11 cellular contexts compared by ENCODE assay signal in genomic region chr12:51389302-51389999, GRCh38. TPM values are rescaled to one million over a fixed set of nuclear protein-coding genes. Genes with fewer than 3 reads are reported as not detected.
DNase-seq lines count a peak whose midpoint lies in the region; ATAC-seq and TF ChIP-seq lines count a peak whose summit lies in the region.
"Had no signal": no experiment of that assay in that cellular context is flagged by ENCODE, and none has a peak within 500 bp of the region (broad histone marks: within the 10 kb centered on the region; RNA-seq: fewer than 3 reads in every experiment).

No MANE protein-coding gene starts in this region.

- peak overlapping the region in 1 of 2 experiments; percentile 36; a peak in 2 of 4 replicates for H3K4me3 ChIP-seq in DND-41 (ENCODE audit: low read depth in 1 of 2, low read length in 2 of 2)
- no peak overlapping the region for H3K4me3 ChIP-seq in Jurkat, Clone E6-1 (ENCODE audit: low read length)
- peak overlapping the region in 1 of 2 experiments; percentile 3 for H3K4me3 ChIP-seq in mesenchymal stem cell (ENCODE audit: insufficient read depth in 1 of 2, low read depth in 1 of 2, low read length in 2 of 2)
- no peak overlapping the region for H3K4me3 ChIP-seq in tibial nerve
- H3K4me3 ChIP-seq: adrenal gland had no signal

- no peaks in the 10 kb centered on the region for H3K27me3 Mint-ChIP-seq in activated T-helper 17 cell treated with anti-CD3 and anti-CD28 coated beads, Interleukin-2, amount 50 U/mL, for 72 hours

- H4K8ac ChIP-seq in mesenchymal stem cell (ENCODE audit: low read length), result peak overlapping the region; percentile 19

- H3K27ac ChIP-seq in DND-41 (ENCODE audit: low read length), result peak overlapping the region; percentile 68
- no peak overlapping the region for H3K27ac ChIP-seq in mesenchymal stem cell (ENCODE audit: low read length, poor library complexity, severe bottlenecking)
- H3K27ac ChIP-seq in tibial nerve, result no peak overlapping the region

- peak overlapping the region in 1 of 2 experiments; percentile 37 for H2BK12ac ChIP-seq in mesenchymal stem cell (ENCODE audit: low read length in 2 of 2)

- H3K4me3 Mint-ChIP-seq in activated T-helper 17 cell treated with anti-CD3 and anti-CD28 coated beads, Interleukin-2, amount 50 U/mL, for 72 hours, result no peak overlapping the region

- H3K36me3 Mint-ChIP-seq in activated T-helper 17 cell treated with anti-CD3 and anti-CD28 coated beads, Interleukin-2, amount 50 U/mL, for 72 hours (ENCODE audit: low read depth), result no peaks in the 10 kb centered on the region

- H2BK15ac ChIP-seq in mesenchymal stem cell (ENCODE audit: low read depth, poor library complexity, severe bottlenecking), result no peak overlapping the region

- H4K91ac ChIP-seq in mesenchymal stem cell (ENCODE audit: low read length), result peak overlapping the region; percentile 50

- H3K4me1 ChIP-seq in DND-41 (ENCODE audit: insufficient read depth, low read length) (peaks cover 95% of the 10 kb centered on the region), mesenchymal stem cell (ENCODE audit: control insufficient read depth, insufficient read depth, low read depth, low read length) (peaks cover 26% of the 10 kb centered on the region), tibial nerve (peaks cover 0 to 11% (median 10%) of the 10 kb centered on the region in 4 donors)

- H3K36me3 ChIP-seq in DND-41 (ENCODE audit: insufficient read depth, low read length), result 0 out of 2 replicates have a peak, but pooled peaks cover 3% of the 10 kb centered on the region
- no peaks in the 10 kb centered on the region for H3K36me3 ChIP-seq in mesenchymal stem cell (ENCODE audit: control insufficient read depth in 1 of 2, insufficient read depth in 2 of 2, low read depth in 1 of 2, low read length in 2 of 2)
- no peaks in the 10 kb centered on the region for H3K36me3 ChIP-seq in tibial nerve
- H3K36me3 ChIP-seq: adrenal gland had no signal

- H3K27ac Mint-ChIP-seq in activated T-helper 17 cell treated with anti-CD3 and anti-CD28 coated beads, Interleukin-2, amount 50 U/mL, for 72 hours, result peak overlapping the region; percentile 39

- DNase-seq in DND-41 (peak; percentile 39), mesenchymal stem cell (peak; percentile 64), NCI-H1436 treated with DMSO at 0.1 percent for 48 hours (lab: John Stamatoyannopoulos, UW) (no peak), tibial nerve (ENCODE audit: low spot score in 2 of 2) (no peak), NK-92 (lab: John Stamatoyannopoulos, UW; ENCODE audit: unreplicated experiment) (no peak)
- DNase-seq in Jurkat, Clone E6-1 (ENCODE audit: low read depth, low spot score), result peak; percentile 57
- DNase-seq: adrenal gland, NCI-H82 had no signal

- no peaks in the 10 kb centered on the region for H3K9me3 Mint-ChIP-seq in activated T-helper 17 cell treated with anti-CD3 and anti-CD28 coated beads, Interleukin-2, amount 50 U/mL, for 72 hours

- H3K9ac ChIP-seq in DND-41 (ENCODE audit: low read depth, low read length) (peak overlapping the region; percentile 17), mesenchymal stem cell (ENCODE audit: low read length) (no peak overlapping the region)

- ATAC-seq in DND-41 (ENCODE audit: insufficient read depth, low read depth), result no peak
- ATAC-seq in activated T-helper 17 cell treated with anti-CD3 and anti-CD28 coated beads, Interleukin-2, amount 50 U/mL, for 72 hours (replicated peaks), result peak; percentile 65
- ATAC-seq in GM21723 (IDR thresholded peaks at IDR 0.05; ENCODE audit: unreplicated experiment), result no peak

- peak overlapping the region; percentile 57 for H3K4me2 ChIP-seq in DND-41 (ENCODE audit: insufficient read depth, low read length)
- H3K4me2 ChIP-seq in mesenchymal stem cell (ENCODE audit: low read length, poor library complexity, severe bottlenecking), result no peak overlapping the region

- H3K14ac ChIP-seq in mesenchymal stem cell (ENCODE audit: low read length in 2 of 2), result peak overlapping the region in 1 of 2 experiments; percentile 53

- peaks cover 48% of the 10 kb centered on the region for H3K79me2 ChIP-seq in DND-41 (ENCODE audit: insufficient read depth, low read length)

- H2AK5ac ChIP-seq in mesenchymal stem cell (ENCODE audit: low read length, severe bottlenecking), result no peak overlapping the region

- TF ChIP-seq CTCF in DND-41 (IDR thresholded peaks at IDR 0.05; ENCODE audit: borderline replicate concordance, extremely low read depth, low read length, poor library complexity, severe bottlenecking) (no peak), tibial nerve (IDR thresholded peaks at IDR 0.05) (no peak)

- no peaks in the 10 kb centered on the region for H4K20me1 ChIP-seq in DND-41 (ENCODE audit: insufficient read depth, low read length)

- H3K23ac ChIP-seq in mesenchymal stem cell (ENCODE audit: low read length in 2 of 2), result peak overlapping the region in 1 of 2 experiments; percentile 41

- H2AFZ ChIP-seq in DND-41 (ENCODE audit: low read depth, low read length) (no peak overlapping the region), mesenchymal stem cell (ENCODE audit: low read depth, low read length) (no peak overlapping the region)

- H3K27me3 ChIP-seq in DND-41 (ENCODE audit: insufficient read depth, low read length, poor library complexity), result no peaks in the 10 kb centered on the region
- H3K27me3 ChIP-seq in mesenchymal stem cell (ENCODE audit: control insufficient read depth in 1 of 2, insufficient read depth in 1 of 2, low read length in 2 of 2), result peaks cover 0 to 12% of the 10 kb centered on the region in 2 experiments
- peaks cover 0 to 40% of the 10 kb centered on the region in 2 donors for H3K27me3 ChIP-seq in tibial nerve
- H3K27me3 ChIP-seq: adrenal gland had no signal

- peak overlapping the region in 1 of 2 experiments; percentile 1 for H3K18ac ChIP-seq in mesenchymal stem cell (ENCODE audit: low read depth in 1 of 2, low read length in 2 of 2)

- no peak for TF ChIP-seq EP300 in tibial nerve (IDR thresholded peaks at IDR 0.05)

- H3K9me3 ChIP-seq in DND-41 (ENCODE audit: insufficient read depth, low read length, severe bottlenecking) (no peaks in the 10 kb centered on the region), mesenchymal stem cell (ENCODE audit: control insufficient read depth, low read length) (no peaks in the 10 kb centered on the region), tibial nerve (no peaks in the 10 kb centered on the region)
- H3K9me3 ChIP-seq: adrenal gland had no signal

- H2BK5ac ChIP-seq in mesenchymal stem cell (ENCODE audit: low read depth, low read length, poor library complexity, severe bottlenecking), result no peak overlapping the region

- peaks cover 36% of the 10 kb centered on the region for H3K4me1 Mint-ChIP-seq in activated T-helper 17 cell treated with anti-CD3 and anti-CD28 coated beads, Interleukin-2, amount 50 U/mL, for 72 hours

- H2BK120ac ChIP-seq in mesenchymal stem cell (ENCODE audit: low read depth, low read length), result no peak overlapping the region

- 5% methylated on average over 2 of the region's 2 CpGs for WGBS in mesenchymal stem cell
- WGBS in tibial nerve, 2 donors, result 76 to 85% methylated on average over 2 of the region's 2 CpGs

- no peaks in the 10 kb centered on the region for H3K79me1 ChIP-seq in mesenchymal stem cell (replicated peaks; ENCODE audit: low read length, poor library complexity, severe bottlenecking)

- TF ChIP-seq POLR2A in tibial nerve (IDR thresholded peaks at IDR 0.05), result no peak

- peak overlapping the region in 1 of 2 experiments; percentile 9 for H3K4ac ChIP-seq in mesenchymal stem cell (ENCODE audit: low read depth in 1 of 2, low read length in 2 of 2)

RNA-seq across cellular contexts. Expression of gene GALNT6, which starts 1.8 kb away (rescaled TPM):
- 28.3 TPM for polyA plus RNA-seq in Jurkat, Clone E6-1 (2012; ENCODE audit: insufficient read depth, insufficient read length)
- 1 to 10 TPM; 6.2 to 7.2 TPM for total RNA-seq in activated T-helper 17 cell treated with anti-CD3 and anti-CD28 coated beads, Interleukin-2, amount 50 U/mL, for 72 hours
- polyA plus RNA-seq in mesenchymal stem cell (2013, experiment 1 of 2), result 20.7 TPM
- polyA plus RNA-seq in mesenchymal stem cell (2013, experiment 2 of 2), result 20.7 TPM
- total RNA-seq in tibial nerve, result 1 to 10 TPM; 1.0 to 6.3 (median 4.3) TPM

RNA-seq across cellular contexts. Expression of gene SLC4A8, which starts 35.2 kb away (rescaled TPM):
- polyA plus RNA-seq in Jurkat, Clone E6-1 (2012; ENCODE audit: insufficient read depth, insufficient read length), result 4.1 TPM
- total RNA-seq in activated T-helper 17 cell treated with anti-CD3 and anti-CD28 coated beads, Interleukin-2, amount 50 U/mL, for 72 hours, result 1 to 10 TPM; 2.2 to 8.0 TPM
- 2.5 TPM for polyA plus RNA-seq in mesenchymal stem cell (2013, experiment 1 of 2)
- 2.2 TPM for polyA plus RNA-seq in mesenchymal stem cell (2013, experiment 2 of 2)
- total RNA-seq in tibial nerve, result 1 to 10 TPM in 3 of 4 donors, under 1 TPM in 1; 0.59 to 5.7 (median 1.5) TPM

RNA-seq across cellular contexts. Expression of gene CELA1, which starts 43.0 kb away (rescaled TPM):
- not detected for polyA plus RNA-seq in Jurkat, Clone E6-1 (2012; ENCODE audit: insufficient read depth, insufficient read length)
- not detected for total RNA-seq in activated T-helper 17 cell treated with anti-CD3 and anti-CD28 coated beads, Interleukin-2, amount 50 U/mL, for 72 hours
- not detected for polyA plus RNA-seq in mesenchymal stem cell (2013, experiment 1 of 2)
- not detected for polyA plus RNA-seq in mesenchymal stem cell (2013, experiment 2 of 2)
- total RNA-seq in tibial nerve, result not detected
- total RNA-seq: urinary bladder had no signal
- polyA plus RNA-seq: urinary bladder had no signal

Comparison
In these comparisons a context has a peak if more than half of its experiments do, and no peak if none do; other contexts are left out.
1. DNase-seq: peak in DND-41 (single experiment), Jurkat, Clone E6-1 (single experiment) and mesenchymal stem cell (single experiment); none in NCI-H1436 treated with DMSO at 0.1 percent for 48 hours (single experiment), tibial nerve (0 of 2) and NK-92 (single experiment).